ENCODE assay signal across 12 cellular contexts in the genomic region with DNA sequence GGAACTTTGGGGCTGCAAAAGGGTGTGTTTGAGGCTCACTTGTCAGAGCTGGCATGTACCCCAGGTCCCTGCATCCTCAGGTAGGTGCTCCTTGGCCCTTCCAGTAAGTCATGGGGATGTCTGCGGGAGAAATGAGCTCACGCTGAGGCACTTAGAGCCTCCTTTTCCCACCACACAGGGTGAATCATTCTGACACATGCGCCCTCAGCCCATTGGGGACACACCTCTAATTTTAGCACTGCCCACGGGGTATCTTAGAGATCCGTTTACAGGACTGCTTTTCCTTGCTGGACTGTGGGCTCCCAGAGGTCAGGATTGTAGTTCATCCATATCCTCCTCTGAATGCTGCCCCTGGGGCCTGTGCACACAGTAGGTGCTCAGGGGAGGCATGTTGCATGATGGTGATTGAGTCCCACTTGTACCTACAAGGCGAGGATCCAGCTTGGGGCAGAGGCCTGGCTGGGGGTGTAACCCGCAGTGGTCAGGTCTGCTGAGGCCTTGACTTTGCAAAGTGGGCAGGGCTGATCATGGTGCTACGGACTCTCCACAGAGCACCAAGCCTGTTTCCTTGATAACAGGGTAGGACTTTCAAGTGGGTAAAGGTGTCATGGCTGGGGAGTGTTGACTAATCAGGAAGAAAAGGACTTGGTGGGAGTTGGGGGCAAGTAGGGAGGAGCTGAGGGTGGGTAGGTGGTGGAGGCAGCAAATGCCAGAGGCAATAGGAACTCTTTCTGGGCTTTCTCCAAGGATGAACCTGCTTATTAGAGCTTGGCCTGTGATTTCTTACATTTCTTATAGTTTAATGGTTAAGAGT. TPM values are rescaled to one million over a fixed set of nuclear protein-coding genes. Genes with fewer than 3 reads are reported as not detected.
DNase-seq lines count a peak whose midpoint lies in the region; TF ChIP-seq lines count a peak whose summit lies in the region.
"Had no signal": no experiment of that assay in that cellular context is flagged by ENCODE, and none has a peak within 500 bp of the region (broad histone marks: within the 10 kb centered on the region; RNA-seq: fewer than 3 reads in every experiment).

No MANE protein-coding gene starts in this region.

- H3K9me3 Mint-ChIP-seq in dendritic cell treated with granulocyte-macrophage colony-stimulating factor and Interleukin-4, amounts not matched to agents 40 ng/mL and 50 ng/mL, for 4 days, result no peaks in the 10 kb centered on the region
- H3K9me3 Mint-ChIP-seq: CD8-positive, alpha-beta T cell; natural killer cell treated with Interleukin-12 subunit alpha and Interleukin-12 subunit beta and Interleukin-15 and Interleukin-18, amount 100 ng/mL, for 72 hours had no signal

- H3K79me2 ChIP-seq in osteoblast (ENCODE audit: insufficient read depth, low read length), result no peaks in the 10 kb centered on the region

- peaks cover 61% of the 10 kb centered on the region for H3K4me1 Mint-ChIP-seq in dendritic cell treated with granulocyte-macrophage colony-stimulating factor and Interleukin-4, amounts not matched to agents 40 ng/mL and 50 ng/mL, for 4 days (ENCODE audit: low read depth)

- intact Hi-C loops in dendritic cell treated with granulocyte-macrophage colony-stimulating factor and Interleukin-4, amounts not matched to agents 40 ng/mL and 50 ng/mL, for 4 days (cut with micrococcal nuclease), result no loop called here

- H4K20me1 ChIP-seq in osteoblast (ENCODE audit: insufficient read depth, low read length), result no peaks in the 10 kb centered on the region

- no peak overlapping the region for H3K4me3 ChIP-seq in osteoblast (ENCODE audit: insufficient read depth, low read length)

- peaks cover 4% of the 10 kb centered on the region for H3K4me1 ChIP-seq in osteoblast (ENCODE audit: insufficient read depth, low read length)

- no peaks in the 10 kb centered on the region for H3K9me3 ChIP-seq in osteoblast (ENCODE audit: low read depth, low read length)

- peak overlapping the region; percentile 62 for H3K27ac Mint-ChIP-seq in dendritic cell treated with granulocyte-macrophage colony-stimulating factor and Interleukin-4, amounts not matched to agents 40 ng/mL and 50 ng/mL, for 4 days
- H3K27ac Mint-ChIP-seq: CD8-positive, alpha-beta T cell; natural killer cell treated with Interleukin-12 subunit alpha and Interleukin-12 subunit beta and Interleukin-15 and Interleukin-18, amount 100 ng/mL, for 72 hours had no signal

- TF ChIP-seq CTCF in C4-2B (conservative IDR thresholded peaks at IDR 0.05), result no peak
- TF ChIP-seq CTCF in osteoblast (IDR thresholded peaks at IDR 0.05; ENCODE audit: extremely low read depth, low read depth, low read length), result no peak
- no peak for TF ChIP-seq CTCF in GM20000 (IDR thresholded peaks at IDR 0.05; ENCODE audit: extremely low read depth, missing control alignments)

- H3K4me3 Mint-ChIP-seq in dendritic cell treated with granulocyte-macrophage colony-stimulating factor and Interleukin-4, amounts not matched to agents 40 ng/mL and 50 ng/mL, for 4 days, result no peak overlapping the region
- H3K4me3 Mint-ChIP-seq: CD8-positive, alpha-beta T cell; natural killer cell treated with Interleukin-12 subunit alpha and Interleukin-12 subunit beta and Interleukin-15 and Interleukin-18, amount 100 ng/mL, for 72 hours had no signal

- H3K4me2 ChIP-seq in osteoblast (ENCODE audit: insufficient read depth, low read length), result no peak overlapping the region

- H3K27ac ChIP-seq in C4-2B, result peak overlapping the region; percentile 74
- peak overlapping the region; percentile 41 for H3K27ac ChIP-seq in osteoblast (ENCODE audit: low read depth, low read length)

- DNase-seq in HK-2 (ENCODE audit: unreplicated experiment) (peak; percentile 46), osteoblast (ENCODE audit: insufficient read length, low spot score, missing footprints) (peak; percentile 94), DMS79 (lab: John Stamatoyannopoulos, UW) (no peak), COLO668 (lab: John Stamatoyannopoulos, UW; ENCODE audit: unreplicated experiment) (no peak), GM20000 (ENCODE audit: low spot score) (no peak), SHP77 (lab: John Stamatoyannopoulos, UW) (no peak)
- DNase-seq: CD8-positive, alpha-beta T cell; erythroblast; H7 had no signal

- H3K27me3 ChIP-seq in osteoblast (ENCODE audit: insufficient read depth, low read length), result peaks cover 4% of the 10 kb centered on the region

- no peaks in the 10 kb centered on the region for H3K36me3 ChIP-seq in osteoblast (ENCODE audit: insufficient read depth, low read length)

- peaks cover 52% of the 10 kb centered on the region for H3K36me3 Mint-ChIP-seq in dendritic cell treated with granulocyte-macrophage colony-stimulating factor and Interleukin-4, amounts not matched to agents 40 ng/mL and 50 ng/mL, for 4 days (ENCODE audit: low read depth)
- H3K36me3 Mint-ChIP-seq: CD8-positive, alpha-beta T cell; natural killer cell treated with Interleukin-12 subunit alpha and Interleukin-12 subunit beta and Interleukin-15 and Interleukin-18, amount 100 ng/mL, for 72 hours had no signal

- H3K27me3 Mint-ChIP-seq in dendritic cell treated with granulocyte-macrophage colony-stimulating factor and Interleukin-4, amounts not matched to agents 40 ng/mL and 50 ng/mL, for 4 days, result peaks cover 17% of the 10 kb centered on the region

- H2AFZ ChIP-seq in osteoblast (ENCODE audit: low read length), result no peak overlapping the region

RNA-seq across cellular contexts. Expression of gene TSPAN15, which starts 5.8 kb away (rescaled TPM):
- 0.59 and 0.72 TPM in 2 replicates for total RNA-seq in osteoblast

RNA-seq across cellular contexts. Expression of gene TACR2, which starts 40.4 kb away (rescaled TPM):
- 0.29 and 0.36 TPM in 2 replicates for total RNA-seq in osteoblast
- total RNA-seq: CD8-positive, alpha-beta T cell; H7; natural killer cell treated with Interleukin-12 subunit alpha and Interleukin-12 subunit beta and Interleukin-15 and Interleukin-18, amount 100 ng/mL, for 72 hours had no signal

Comparison
In these comparisons a context has a peak if more than half of its experiments do, and no peak if none do; other contexts are left out.
1. DNase-seq: peak in HK-2 (single experiment) and osteoblast (single experiment); none in DMS79 (single experiment), COLO668 (single experiment), GM20000 (single experiment) and SHP77 (0 of 2).